31 cellular contexts compared by ENCODE assay signal in the genomic region with DNA sequence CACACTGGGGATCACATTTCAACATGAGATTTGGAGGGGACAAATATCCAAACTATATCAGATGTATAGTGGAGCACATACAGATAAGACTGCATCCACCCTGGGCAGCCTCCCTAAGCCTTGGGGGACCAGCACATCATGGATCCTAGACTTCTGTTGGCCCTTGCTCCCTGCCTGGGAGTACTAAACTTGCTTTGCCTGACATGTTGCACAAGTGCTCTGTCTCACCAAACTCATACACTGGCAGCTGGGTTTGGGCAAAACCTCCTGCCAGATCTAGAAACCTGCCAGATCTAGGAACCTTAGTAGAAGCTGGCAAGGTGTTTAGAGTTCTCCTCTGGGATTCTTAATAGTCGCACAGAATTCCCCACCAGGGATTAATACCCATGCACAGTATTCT.
"Had no signal": no experiment of that assay in that cellular context is flagged by ENCODE, and none has a peak within 500 bp of the region (broad histone marks: within the 10 kb centered on the region; RNA-seq: fewer than 3 reads in every experiment).

No MANE protein-coding gene starts in this region.

- H3K4me1 ChIP-seq: neural progenitor cell, parathyroid adenoma, psoas muscle, thyroid gland, upper lobe of right lung, uterus had no signal

- H3K27ac ChIP-seq: neural progenitor cell, ovary, parathyroid adenoma, psoas muscle, skin epidermis, spleen, suprapubic skin, thoracic aorta, thyroid gland, tibial nerve, upper lobe of right lung, uterus had no signal

- H3K36me3 ChIP-seq: neural progenitor cell, ovary, suprapubic skin, thoracic aorta, thyroid gland, upper lobe of right lung, uterus had no signal

- H3K9me3 ChIP-seq: ovary, psoas muscle, spleen, suprapubic skin, thoracic aorta, thyroid gland, tibial nerve, upper lobe of right lung, uterus had no signal

- H2AFZ ChIP-seq: neural progenitor cell, parathyroid adenoma had no signal

- H3K27me3 ChIP-seq: neural progenitor cell, ovary, spleen, suprapubic skin, thyroid gland, tibial nerve, upper lobe of right lung, uterus had no signal

- H3K9ac ChIP-seq: neural progenitor cell, parathyroid adenoma had no signal

- H3K4me3 ChIP-seq: neural progenitor cell, ovary, psoas muscle, skin epidermis, smooth muscle cell, spleen, suprapubic skin, thoracic aorta, thyroid gland, tibial nerve, upper lobe of right lung, uterus had no signal

- DNase-seq: naive B cell; naive thymus-derived CD8-positive, alpha-beta T cell; occipital lobe; ovary; posterior cingulate gyrus; psoas muscle; right cardiac atrium; spleen; stimulated activated CD4-positive, alpha-beta T cell treated with anti-CD3 and anti-CD28 coated beads, Interleukin-12 subunit alpha, Interleukin-12 subunit beta, amount 100 ng/mL, for 4 hours; stimulated activated CD4-positive, alpha-beta T cell treated with anti-CD3 and anti-CD28 coated beads, Interleukin-1b, Interleukin-23, amount 100 ng/mL, for 48 hours; stimulated activated CD4-positive, alpha-beta T cell treated with anti-CD3 and anti-CD28 coated beads, Interleukin-4, amount 100 ng/mL, for 1 hour; stimulated activated CD4-positive, alpha-beta T cell treated with anti-CD3 and anti-CD28 coated beads, Interleukin-4, amount 100 ng/mL, for 4 hours; stimulated activated CD8-positive, alpha-beta memory T cell treated with anti-CD3 and anti-CD28 coated beads, Interleukin-4, amount 100 ng/mL, for 48 hours; stimulated activated naive CD4-positive, alpha-beta T cell; stimulated activated naive CD8-positive, alpha-beta T cell treated with anti-CD3 and anti-CD28 coated beads, Interleukin-15, amount 100 ng/mL, for 72 hours; stimulated activated naive CD8-positive, alpha-beta T cell treated with anti-CD3 and anti-CD28 coated beads, Interleukin-15, Interleukin-2, amounts not matched to agents 100 U/mL and 50 U/mL, for 24 hours; substantia nigra; thyroid gland; trophoblast cell; upper lobe of right lung; uterus had no signal

- ATAC-seq: naive thymus-derived CD8-positive, alpha-beta T cell; natural killer cell treated with Interleukin-12 subunit alpha and Interleukin-12 subunit beta and Interleukin-15 and Interleukin-18, amount 100 ng/mL, for 72 hours; psoas muscle; right cardiac atrium; sciatic nerve; stimulated activated memory B cell treated with anti-CD40 and anti-IgM and Interleukin-4, amounts not matched to agents 10 μg/mL and 1 μg/mL and 100 μg/mL, for 72 hours; stimulated activated naive CD8-positive, alpha-beta T cell treated with anti-CD3 and anti-CD28 coated beads, Interleukin-15, amount 100 ng/mL, for 72 hours; stimulated activated naive CD8-positive, alpha-beta T cell treated with anti-CD3 and anti-CD28 coated beads, Interleukin-15, Interleukin-2, amounts not matched to agents 100 U/mL and 50 U/mL, for 24 hours; upper lobe of right lung had no signal

- H3K4me2 ChIP-seq: neural progenitor cell, smooth muscle cell had no signal

- H3K79me2 ChIP-seq: parathyroid adenoma had no signal
